Comparison of ENCODE assay signal across 1 cellular context in genomic region chr3:141326626-141327025, GRCh38.
TF ChIP-seq lines count a peak whose summit lies in the region.

No MANE protein-coding gene starts in this region.

TF ChIP-seq in SK-N-SH, 30 proteins besides CTCF, POLR2A, EP300 and RAD21 (continued from another document):
- TF ChIP-seq, protein P1, sequence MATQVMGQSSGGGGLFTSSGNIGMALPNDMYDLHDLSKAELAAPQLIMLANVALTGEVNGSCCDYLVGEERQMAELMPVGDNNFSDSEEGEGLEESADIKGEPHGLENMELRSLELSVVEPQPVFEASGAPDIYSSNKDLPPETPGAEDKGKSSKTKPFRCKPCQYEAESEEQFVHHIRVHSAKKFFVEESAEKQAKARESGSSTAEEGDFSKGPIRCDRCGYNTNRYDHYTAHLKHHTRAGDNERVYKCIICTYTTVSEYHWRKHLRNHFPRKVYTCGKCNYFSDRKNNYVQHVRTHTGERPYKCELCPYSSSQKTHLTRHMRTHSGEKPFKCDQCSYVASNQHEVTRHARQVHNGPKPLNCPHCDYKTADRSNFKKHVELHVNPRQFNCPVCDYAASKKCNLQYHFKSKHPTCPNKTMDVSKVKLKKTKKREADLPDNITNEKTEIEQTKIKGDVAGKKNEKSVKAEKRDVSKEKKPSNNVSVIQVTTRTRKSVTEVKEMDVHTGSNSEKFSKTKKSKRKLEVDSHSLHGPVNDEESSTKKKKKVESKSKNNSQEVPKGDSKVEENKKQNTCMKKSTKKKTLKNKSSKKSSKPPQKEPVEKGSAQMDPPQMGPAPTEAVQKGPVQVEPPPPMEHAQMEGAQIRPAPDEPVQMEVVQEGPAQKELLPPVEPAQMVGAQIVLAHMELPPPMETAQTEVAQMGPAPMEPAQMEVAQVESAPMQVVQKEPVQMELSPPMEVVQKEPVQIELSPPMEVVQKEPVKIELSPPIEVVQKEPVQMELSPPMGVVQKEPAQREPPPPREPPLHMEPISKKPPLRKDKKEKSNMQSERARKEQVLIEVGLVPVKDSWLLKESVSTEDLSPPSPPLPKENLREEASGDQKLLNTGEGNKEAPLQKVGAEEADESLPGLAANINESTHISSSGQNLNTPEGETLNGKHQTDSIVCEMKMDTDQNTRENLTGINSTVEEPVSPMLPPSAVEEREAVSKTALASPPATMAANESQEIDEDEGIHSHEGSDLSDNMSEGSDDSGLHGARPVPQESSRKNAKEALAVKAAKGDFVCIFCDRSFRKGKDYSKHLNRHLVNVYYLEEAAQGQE (IDR thresholded peaks at IDR 0.05; ENCODE audit: low read depth, low read length): no peak
- TF ChIP-seq PBX3 (IDR thresholded peaks at IDR 0.05): no peak
- no peak for TF ChIP-seq NRF1 (IDR thresholded peaks at IDR 0.05; ENCODE audit: low read depth, low read length)
- TF ChIP-seq SIN3A (IDR thresholded peaks at IDR 0.05; ENCODE audit: borderline replicate concordance, low read depth, low read length): no peak
- no peak for TF ChIP-seq RCOR1 (IDR thresholded peaks at IDR 0.05; ENCODE audit: low read length)
- no peak for TF ChIP-seq NFIC (IDR thresholded peaks at IDR 0.05; ENCODE audit: borderline replicate concordance)
- no peak for TF ChIP-seq USF1 (IDR thresholded peaks at IDR 0.05; ENCODE audit: borderline replicate concordance, low read depth)
- no peak for TF ChIP-seq ZBTB33 (IDR thresholded peaks at IDR 0.05; ENCODE audit: borderline replicate concordance, low read depth)
- TF ChIP-seq, protein P2, sequence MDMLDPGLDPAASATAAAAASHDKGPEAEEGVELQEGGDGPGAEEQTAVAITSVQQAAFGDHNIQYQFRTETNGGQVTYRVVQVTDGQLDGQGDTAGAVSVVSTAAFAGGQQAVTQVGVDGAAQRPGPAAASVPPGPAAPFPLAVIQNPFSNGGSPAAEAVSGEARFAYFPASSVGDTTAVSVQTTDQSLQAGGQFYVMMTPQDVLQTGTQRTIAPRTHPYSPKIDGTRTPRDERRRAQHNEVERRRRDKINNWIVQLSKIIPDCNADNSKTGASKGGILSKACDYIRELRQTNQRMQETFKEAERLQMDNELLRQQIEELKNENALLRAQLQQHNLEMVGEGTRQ (IDR thresholded peaks at IDR 0.05; ENCODE audit: borderline replicate concordance, low read depth, low read length): no peak
